In the genomic region with DNA sequence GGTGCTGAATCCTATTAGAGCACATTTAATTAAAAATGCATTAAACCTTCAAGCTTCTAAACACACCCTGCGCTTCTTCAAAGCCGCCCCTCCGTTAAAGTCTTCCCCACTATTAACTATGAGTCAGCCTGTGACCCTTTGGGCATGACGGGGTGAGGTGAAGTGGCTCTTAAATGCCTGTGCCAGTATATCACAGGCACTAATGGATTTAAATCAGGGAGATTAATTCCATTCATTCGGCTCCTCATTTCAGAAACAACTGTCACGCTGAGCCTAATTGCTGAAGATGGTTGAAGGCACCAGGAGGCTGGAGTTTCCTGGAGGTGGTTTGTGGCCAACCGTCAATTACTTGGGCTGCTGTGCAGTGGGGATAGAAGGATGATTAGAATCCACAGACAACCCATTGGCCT, we compare ENCODE assay signal across 13 cellular contexts.
DNase-seq lines count a peak whose midpoint lies in the region; ATAC-seq, FAIRE-seq and TF ChIP-seq lines count a peak whose summit lies in the region.
"Had no signal": no experiment of that assay in that cellular context is flagged by ENCODE, and none has a peak within 500 bp of the region (broad histone marks: within the 10 kb centered on the region; RNA-seq: fewer than 3 reads in every experiment).

No MANE protein-coding gene starts in this region.

- no peak for FAIRE-seq in D721Med (lab: Jason Lieb, UNC)

- peak overlapping the region; percentile 72 for H3K27ac ChIP-seq in neutrophil
- H3K27ac ChIP-seq: colonic mucosa, gastrocnemius medialis, lower lobe of right lung, testis had no signal

- TF ChIP-seq POLR2A in NB4 (IDR thresholded peaks at IDR 0.05; ENCODE audit: extremely low read depth, insufficient read length): no peak

- H3K4me3 ChIP-seq in NB4 (ENCODE audit: low read depth, low read length) (peak overlapping the region; percentile 37), neutrophil (ENCODE audit: low read depth in 1 of 2, low read length in 1 of 2) (peak overlapping the region in 1 of 2 experiments; percentile 26)
- H3K4me3 ChIP-seq: colonic mucosa, gastrocnemius medialis, lower lobe of right lung, testis had no signal

- no peaks in the 10 kb centered on the region for H3K27me3 ChIP-seq in neutrophil
- H3K27me3 ChIP-seq: colonic mucosa, testis had no signal

- H3K36me3 ChIP-seq in neutrophil: no peaks in the 10 kb centered on the region
- H3K36me3 ChIP-seq: colonic mucosa, gastrocnemius medialis, lower lobe of right lung had no signal

- ATAC-seq in HG02798 (IDR thresholded peaks at IDR 0.05; ENCODE audit: poor library complexity, unreplicated experiment): no peak

- TF ChIP-seq CTCF in NB4 (IDR thresholded peaks at IDR 0.05; ENCODE audit: low read depth, low read length): no peak
- TF ChIP-seq CTCF in neutrophil (IDR thresholded peaks at IDR 0.05): no peak
- TF ChIP-seq CTCF in D721Med (IDR thresholded peaks at IDR 0.05; ENCODE audit: insufficient read depth, missing control alignments): no peak

- DNase-seq in DMS79 (lab: John Stamatoyannopoulos, UW) (peak; percentile 1), NB4 (ENCODE audit: low read depth) (peak; percentile 76), astrocyte of the hippocampus (ENCODE audit: low read depth, low spot score) (peak; percentile 26), D721Med (ENCODE audit: insufficient read length, low spot score) (no peak), NCI-H226 (no peak), HK-2 (ENCODE audit: unreplicated experiment) (no peak)
- DNase-seq: activated effector memory CD4-positive, alpha-beta T cell treated with Interleukin-2 at 50 U/mL for 16 hours had no signal

- peaks cover 37 to 46% of the 10 kb centered on the region in 2 experiments for H3K4me1 ChIP-seq in neutrophil (ENCODE audit: control insufficient read depth in 1 of 2, insufficient read depth in 1 of 2, low read depth in 1 of 2, low read length in 1 of 2)
- H3K4me1 ChIP-seq: colonic mucosa, gastrocnemius medialis, testis had no signal

- H3K9me3 ChIP-seq in neutrophil: no peaks in the 10 kb centered on the region
- H3K9me3 ChIP-seq: colonic mucosa, gastrocnemius medialis, lower lobe of right lung, testis had no signal

Comparison
In these comparisons a context has a peak if more than half of its experiments do, and no peak if none do; other contexts are left out.
1. DNase-seq: peak in DMS79 (single experiment), NB4 (single experiment) and astrocyte of the hippocampus (single experiment); none in D721Med (single experiment), NCI-H226 (single experiment) and HK-2 (single experiment).